16 cellular contexts compared by ENCODE assay signal in the genomic region with DNA sequence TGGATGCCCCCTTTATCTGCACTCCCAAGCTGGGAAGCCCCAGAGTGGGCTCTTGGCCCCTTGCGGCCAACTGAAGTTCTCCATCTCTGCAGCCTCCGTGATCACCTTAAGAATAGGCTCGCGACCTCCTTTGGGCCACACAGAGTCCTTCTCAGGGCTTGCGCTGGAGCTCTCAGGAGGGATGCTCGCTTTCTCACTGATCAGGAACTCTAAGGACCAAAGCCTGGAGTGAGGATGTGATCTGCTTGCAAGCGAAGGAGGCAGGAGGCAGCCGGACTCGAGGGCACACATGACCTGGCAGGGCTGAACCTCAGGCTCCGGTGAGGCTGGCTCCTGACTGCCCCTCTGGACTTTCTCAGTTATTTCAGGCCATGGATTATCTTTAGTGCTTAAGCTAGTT.
"Had no signal": no experiment of that assay in that cellular context is flagged by ENCODE, and none has a peak within 500 bp of the region (broad histone marks: within the 10 kb centered on the region; RNA-seq: fewer than 3 reads in every experiment).

No MANE protein-coding gene starts in this region.

- H3K27ac ChIP-seq: colonic mucosa, hepatocyte, neutrophil, right atrium auricular region, sigmoid colon, skin epidermis, upper lobe of left lung had no signal

- H3K36me3 ChIP-seq: colonic mucosa, neutrophil, right atrium auricular region, sigmoid colon, upper lobe of left lung had no signal

- H3K4me1 ChIP-seq: colonic mucosa, right atrium auricular region, sigmoid colon, upper lobe of left lung had no signal

- H3K36me3 Mint-ChIP-seq: naive thymus-derived CD4-positive, alpha-beta T cell had no signal

- H3K4me3 Mint-ChIP-seq: naive thymus-derived CD4-positive, alpha-beta T cell had no signal

- H3K4me1 Mint-ChIP-seq: naive thymus-derived CD4-positive, alpha-beta T cell had no signal

- H3K9me3 ChIP-seq: colonic mucosa, neutrophil, right atrium auricular region, sigmoid colon, upper lobe of left lung had no signal

- ATAC-seq: left lobe of liver; naive thymus-derived CD4-positive, alpha-beta T cell had no signal

- H3K4me3 ChIP-seq: colonic mucosa, hepatocyte, right atrium auricular region, sigmoid colon, skin epidermis, upper lobe of left lung had no signal

- H3K27ac Mint-ChIP-seq: naive thymus-derived CD4-positive, alpha-beta T cell had no signal

- DNase-seq: caudate nucleus; colonic mucosa; dermis blood vessel endothelial cell; foreskin melanocyte; head of caudate nucleus; naive thymus-derived CD4-positive, alpha-beta T cell; sigmoid colon; stimulated activated CD4-positive, alpha-beta T cell treated with anti-CD3 and anti-CD28 coated beads, Interleukin-12 subunit alpha, Interleukin-12 subunit beta, amount 100 ng/mL, for 4 hours; stimulated activated CD4-positive, alpha-beta T cell treated with anti-CD3 and anti-CD28 coated beads, Interleukin-2, amount 100 ng/mL, for 48 hours; stimulated activated naive CD4-positive, alpha-beta T cell treated with Interleukin-2 at 50 U/mL for 16 hours; upper lobe of left lung had no signal

- H3K27me3 ChIP-seq: colonic mucosa, right atrium auricular region, sigmoid colon, upper lobe of left lung had no signal
